ENCODE assay signal across 17 cellular contexts in the genomic region with DNA sequence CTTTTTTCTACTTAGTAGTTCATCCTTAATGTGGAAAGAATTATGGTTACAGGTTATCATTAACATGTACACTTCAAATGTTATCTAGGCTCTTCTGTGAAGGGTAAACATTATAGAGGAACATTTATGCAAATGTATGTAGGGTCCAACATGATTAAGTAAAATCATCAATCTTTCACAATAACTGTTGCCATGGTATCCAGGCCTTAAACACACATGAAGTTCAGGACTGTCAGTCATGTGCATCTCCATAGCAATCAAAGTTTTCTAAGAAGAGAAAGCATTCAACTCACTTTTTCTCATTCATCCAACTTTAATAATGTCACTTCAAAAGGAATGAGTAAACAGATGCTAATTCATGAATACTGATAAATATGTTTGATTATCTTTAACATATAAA.
"Had no signal": no experiment of that assay in that cellular context is flagged by ENCODE, and none has a peak within 500 bp of the region (broad histone marks: within the 10 kb centered on the region; RNA-seq: fewer than 3 reads in every experiment).

No MANE protein-coding gene starts in this region.

- H3K4me1 Mint-ChIP-seq: activated CD4-positive, alpha-beta memory T cell treated with anti-CD3 and anti-CD28 coated beads, Interleukin-2, amount 10 ng/mL, durations not matched to agents 7 days and 5 days; activated CD4-positive, alpha-beta T cell treated with anti-CD3 and anti-CD28 coated beads for 36 hours had no signal

- H3K4me1 ChIP-seq: colonic mucosa, left lung, transverse colon, vagina had no signal

- H2AFZ ChIP-seq: hepatocyte had no signal

- H3K4me3 ChIP-seq: colonic mucosa, hepatocyte, left lung, transverse colon, vagina had no signal

- H3K4me3 Mint-ChIP-seq: activated CD4-positive, alpha-beta memory T cell treated with anti-CD3 and anti-CD28 coated beads, Interleukin-2, amount 10 ng/mL, durations not matched to agents 7 days and 5 days; activated CD4-positive, alpha-beta T cell treated with anti-CD3 and anti-CD28 coated beads for 36 hours; activated T-cell treated with anti-CD3 and anti-CD28 coated beads, Interleukin-2, amount 50 U/mL, for 4 hours; natural killer cell treated with Interleukin-12 subunit alpha and Interleukin-12 subunit beta and Interleukin-15 and Interleukin-18, amount 100 ng/mL, for 72 hours had no signal

- H3K36me3 ChIP-seq: colonic mucosa, left lung, vagina, WERI-Rb-1 had no signal

- H3K9me3 Mint-ChIP-seq: activated CD4-positive, alpha-beta memory T cell treated with anti-CD3 and anti-CD28 coated beads, Interleukin-2, amount 10 ng/mL, durations not matched to agents 7 days and 5 days; activated T-cell treated with anti-CD3 and anti-CD28 coated beads, Interleukin-2, amount 50 U/mL, for 4 hours; natural killer cell treated with Interleukin-12 subunit alpha and Interleukin-12 subunit beta and Interleukin-15 and Interleukin-18, amount 100 ng/mL, for 72 hours had no signal

- H3K27ac Mint-ChIP-seq: activated CD4-positive, alpha-beta memory T cell treated with anti-CD3 and anti-CD28 coated beads, Interleukin-2, amount 10 ng/mL, durations not matched to agents 7 days and 5 days; activated CD4-positive, alpha-beta T cell treated with anti-CD3 and anti-CD28 coated beads for 36 hours; natural killer cell treated with Interleukin-12 subunit alpha and Interleukin-12 subunit beta and Interleukin-15 and Interleukin-18, amount 100 ng/mL, for 72 hours; progenitor cell of endocrine pancreas had no signal

- H3K79me2 ChIP-seq: hepatocyte had no signal

- H3K27me3 ChIP-seq: colonic mucosa, hepatocyte, left lung, transverse colon, vagina had no signal

- H3K27me3 Mint-ChIP-seq: activated CD4-positive, alpha-beta memory T cell treated with anti-CD3 and anti-CD28 coated beads, Interleukin-2, amount 10 ng/mL, durations not matched to agents 7 days and 5 days; activated CD4-positive, alpha-beta T cell treated with anti-CD3 and anti-CD28 coated beads for 36 hours; natural killer cell treated with Interleukin-12 subunit alpha and Interleukin-12 subunit beta and Interleukin-15 and Interleukin-18, amount 100 ng/mL, for 72 hours; progenitor cell of endocrine pancreas had no signal

- DNase-seq: activated CD4-positive, alpha-beta memory T cell treated with anti-CD3 and anti-CD28 coated beads, Interleukin-2, amount 10 ng/mL, durations not matched to agents 7 days and 5 days; activated CD4-positive, alpha-beta T cell treated with anti-CD3 and anti-CD28 coated beads for 36 hours; activated effector memory CD4-positive, alpha-beta T cell treated with Interleukin-2 at 50 U/mL for 16 hours; activated naive CD4-positive, alpha-beta T cell treated with anti-CD3 and anti-CD28 coated beads, Interleukin-2, amount 50 U/mL, for 16 hours; activated T-cell treated with anti-CD3 and anti-CD28 coated beads, Interleukin-2, amount 50 U/mL, for 4 hours; colonic mucosa; left lung; stimulated activated naive CD8-positive, alpha-beta T cell treated with anti-CD3 and anti-CD28 coated beads, Interleukin-15, Interleukin-2, amounts not matched to agents 100 U/mL and 50 U/mL, for 24 hours; transverse colon; WERI-Rb-1 had no signal

- H3K27ac ChIP-seq: colonic mucosa, hepatocyte, left lung, transverse colon, vagina, WERI-Rb-1 had no signal

- H3K9me3 ChIP-seq: colonic mucosa, left lung, transverse colon, vagina had no signal

- ATAC-seq: activated CD4-positive, alpha-beta T cell treated with anti-CD3 and anti-CD28 coated beads for 36 hours; activated T-cell treated with anti-CD3 and anti-CD28 coated beads, Interleukin-2, amount 50 U/mL, for 4 hours; esophagus mucosa; left lung; natural killer cell treated with Interleukin-12 subunit alpha and Interleukin-12 subunit beta and Interleukin-15 and Interleukin-18, amount 100 ng/mL, for 72 hours; sciatic nerve; stimulated activated naive CD8-positive, alpha-beta T cell treated with anti-CD3 and anti-CD28 coated beads, Interleukin-15, Interleukin-2, amounts not matched to agents 100 U/mL and 50 U/mL, for 24 hours had no signal

- H3K4me2 ChIP-seq: hepatocyte had no signal

- FAIRE-seq: keratinocyte had no signal
